In the genomic region with DNA sequence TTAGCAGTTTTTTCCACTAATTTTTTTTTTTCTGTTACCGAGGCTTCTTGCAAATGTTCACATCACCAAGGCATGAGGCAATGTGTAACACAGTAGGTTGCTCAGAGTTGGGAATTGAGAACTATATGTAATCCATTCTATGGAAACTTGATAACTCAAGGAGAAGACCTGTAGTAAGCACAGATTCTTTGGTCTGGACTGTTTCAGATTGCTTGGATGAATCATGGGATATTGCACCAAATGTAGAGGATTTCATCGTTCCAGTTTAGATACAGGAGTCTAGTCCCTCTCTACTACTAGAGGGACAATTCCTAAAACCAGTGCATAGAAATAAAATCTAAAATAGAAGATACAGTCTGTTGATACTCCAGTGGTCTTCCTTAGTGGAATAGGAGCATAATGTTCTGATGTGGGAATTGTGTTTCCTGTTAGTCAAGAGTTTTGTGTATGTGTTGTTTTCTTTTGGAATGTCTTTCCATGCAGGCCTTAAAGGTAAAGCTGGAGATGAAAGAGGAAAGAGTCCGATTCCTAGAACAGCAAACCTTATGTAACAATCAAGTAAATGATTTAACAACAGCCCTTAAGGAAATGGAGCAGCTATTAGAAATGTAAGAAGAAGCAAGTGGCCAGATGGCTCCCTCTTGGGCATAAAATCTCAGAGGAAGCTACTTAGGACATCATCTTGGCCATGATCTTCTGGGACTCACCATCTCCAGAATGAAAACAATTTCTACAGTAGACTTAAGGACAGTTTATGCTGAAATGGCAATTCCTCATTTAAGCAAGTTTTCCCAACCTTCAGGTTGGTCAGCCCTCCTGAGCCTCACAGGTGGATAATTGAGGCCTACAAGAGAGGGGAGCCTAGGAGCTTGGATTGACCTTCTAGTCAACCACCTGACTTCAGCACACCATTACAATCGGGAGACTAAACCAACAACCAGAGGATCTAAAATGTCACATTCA, we compare ENCODE assay signal across 30 cellular contexts. TPM values are rescaled to one million over a fixed set of nuclear protein-coding genes. Genes with fewer than 3 reads are reported as not detected.
DNase-seq lines count a peak whose midpoint lies in the region; ATAC-seq, FAIRE-seq and TF ChIP-seq lines count a peak whose summit lies in the region.
"Had no signal": no experiment of that assay in that cellular context is flagged by ENCODE, and none has a peak within 500 bp of the region (broad histone marks: within the 10 kb centered on the region; RNA-seq: fewer than 3 reads in every experiment).

No MANE protein-coding gene starts in this region.

- no peaks in the 10 kb centered on the region for H3K9me3 ChIP-seq in A549
- H3K9me3 ChIP-seq in HCT116 (ENCODE audit: control insufficient read depth in 1 of 2, insufficient read depth in 1 of 2, low read depth in 1 of 2, low read length in 2 of 2) = no peaks in the 10 kb centered on the region
- no peaks in the 10 kb centered on the region for H3K9me3 ChIP-seq in GM12878 (replicated peaks; ENCODE audit: control insufficient read depth, insufficient read depth, low read length)
- H3K9me3 ChIP-seq: ovary had no signal

- POLR2A ChIA-PET in A549 (lab: Yijun Ruan, JAX) (no interaction called here), HCT116 (lab: Charles Lee) (no interaction called here), GM12878 (lab: Charles Lee) (no interaction called here)

- H3K79me2 ChIP-seq in HCT116 (ENCODE audit: insufficient read depth, low read length) (no peaks in the 10 kb centered on the region), GM12878 (ENCODE audit: control insufficient read depth, insufficient read depth, low read length) (no peaks in the 10 kb centered on the region)

- ATAC-seq in A549 (no peak), HCT116 (no peak), GM12878 (no peak), HG03139 (IDR thresholded peaks at IDR 0.05; ENCODE audit: unreplicated experiment) (no peak), HG02852 (IDR thresholded peaks at IDR 0.05; ENCODE audit: unreplicated experiment) (no peak), HG02870 (IDR thresholded peaks at IDR 0.05; ENCODE audit: unreplicated experiment) (no peak)
- ATAC-seq: activated T-cell treated with anti-CD3 and anti-CD28 coated beads, Interleukin-2, amount 50 U/mL, for 72 hours; left lobe of liver; naive thymus-derived CD8-positive, alpha-beta T cell; right cardiac atrium had no signal

- H3K27ac ChIP-seq in A549 = peak overlapping the region; percentile 8 to 15; a peak in 1 of 6 replicates
- H3K27ac ChIP-seq in HCT116 (ENCODE audit: low read depth, low read length) = no peak overlapping the region
- H3K27ac ChIP-seq in GM12878 (ENCODE audit: control insufficient read depth, insufficient read depth) = no peak overlapping the region
- H3K27ac ChIP-seq: KMS-11, ovary had no signal

- H4K20me1 ChIP-seq in HCT116 (ENCODE audit: insufficient read depth) (no peaks in the 10 kb centered on the region), GM12878 (ENCODE audit: control insufficient read depth, insufficient read depth) (no peaks in the 10 kb centered on the region)

- no peak for TF ChIP-seq EP300 in A549 (IDR thresholded peaks at IDR 0.05)
- TF ChIP-seq EP300 in GM12878 (IDR thresholded peaks at IDR 0.05; ENCODE audit: borderline replicate concordance in 1 of 2, control insufficient read depth in 1 of 2, low read depth in 2 of 2, low read length in 2 of 2) = no peak

- BruUV-seq in HCT116 (replicated peaks; lab: Mats Ljungman, UMichigan) (TSS peak; percentile 21), GM12878 (replicated peaks; lab: Mats Ljungman, UMichigan) (TSS peak; percentile 68)

- H3K4me2 ChIP-seq in A549 (no peak overlapping the region), HCT116 (ENCODE audit: low read length) (no peak overlapping the region), GM12878 (ENCODE audit: control insufficient read depth, insufficient read depth) (no peak overlapping the region)
- H3K4me2 ChIP-seq: KMS-11 had no signal

- intact Hi-C loops in HCT116 (cut with micrococcal nuclease) (no loop called here), GM12878 (cut with micrococcal nuclease; ENCODE audit: unreplicated experiment) (no loop called here)

- SMC1A ChIA-PET in GM12878 (lab: Charles Lee; ENCODE audit: uncharacterized antibody, unreplicated experiment) = interaction anchor here (0.6 to 0.8 kb wide), 2 partner anchors 12 to 987 kb away, joined by 3 to 4 read pairs; a partner anchor contains a TSS

- TF ChIP-seq RAD21 in A549 (conservative IDR thresholded peaks at IDR 0.05 in 1 of 2, IDR thresholded peaks at IDR 0.05 in 1 of 2) = no peak
- TF ChIP-seq RAD21 in HCT116 (IDR thresholded peaks at IDR 0.05; ENCODE audit: low read depth) = no peak
- no peak for TF ChIP-seq RAD21 in GM12878 (IDR thresholded peaks at IDR 0.05; ENCODE audit: insufficient read depth, low read depth, low read length)

- TF ChIP-seq POLR2A in A549 (IDR thresholded peaks at IDR 0.05; ENCODE audit: low read length) = no peak
- no peak for TF ChIP-seq POLR2A in HCT116 (IDR thresholded peaks at IDR 0.05; ENCODE audit: borderline replicate concordance, extremely low read depth, insufficient read depth, insufficient read length)
- no peak for TF ChIP-seq POLR2A in GM12878 (IDR thresholded peaks at IDR 0.05; ENCODE audit: low read depth, low read length)

- no peak for FAIRE-seq in A549 (lab: Jason Lieb, UNC)
- no peak for FAIRE-seq in GM12878 (lab: Jason Lieb, UNC)
- FAIRE-seq: astrocyte, D721Med had no signal

- no peak overlapping the region for H3K9ac ChIP-seq in HCT116 (ENCODE audit: low read length)
- H3K9ac ChIP-seq in GM12878 (ENCODE audit: control insufficient read depth, insufficient read depth, low read length) = no peak overlapping the region
- H3K9ac ChIP-seq: KMS-11 had no signal

- H3K4me1 ChIP-seq in A549 (peaks cover 4% of the 10 kb centered on the region; the same call in 1 of the 3 replicates), HCT116 (ENCODE audit: control insufficient read depth in 1 of 2, insufficient read depth in 2 of 2, low read length in 2 of 2) (no peaks in the 10 kb centered on the region), GM12878 (ENCODE audit: control insufficient read depth, insufficient read depth, low read length) (no peaks in the 10 kb centered on the region)

- H3K27me3 ChIP-seq in HCT116 (ENCODE audit: insufficient read depth, low read length) (no peaks in the 10 kb centered on the region), GM12878 (replicated peaks in 1 of 2; ENCODE audit: control insufficient read depth in 2 of 2, insufficient read depth in 2 of 2, low read length in 1 of 2) (no peaks in the 10 kb centered on the region)
- H3K27me3 ChIP-seq: ovary had no signal

- no peak overlapping the region for H2AFZ ChIP-seq in HCT116 (ENCODE audit: low read depth, low read length, poor library complexity, severe bottlenecking)
- H2AFZ ChIP-seq in GM12878 (ENCODE audit: control insufficient read depth, low read depth, low read length) = no peak overlapping the region

- no peak overlapping the region for H3K4me3 ChIP-seq in A549
- no peak overlapping the region for H3K4me3 ChIP-seq in HCT116 (replicated peaks in 1 of 2; ENCODE audit: low read depth in 1 of 2, low read length in 2 of 2)
- H3K4me3 ChIP-seq in GM12878 = no peak overlapping the region
- H3K4me3 ChIP-seq: ovary had no signal

- in situ Hi-C loops in GM12878 (cut with MboI) = no loop called here

- no peak for TF ChIP-seq CTCF in A549 (IDR thresholded peaks at IDR 0.05)
- TF ChIP-seq CTCF in HCT116 (IDR thresholded peaks at IDR 0.05 in 2 of 3, conservative IDR thresholded peaks at IDR 0.05 in 1 of 3; ENCODE audit: borderline replicate concordance in 1 of 3, insufficient read depth in 1 of 3, low read depth in 2 of 3, low read length in 2 of 3) = no peak
- no peak for TF ChIP-seq CTCF in GM12878 (IDR thresholded peaks at IDR 0.05 in 2 of 3, conservative IDR thresholded peaks at IDR 0.05 in 1 of 3; ENCODE audit: control insufficient read depth in 2 of 3, extremely low read depth in 1 of 3, insufficient read depth in 1 of 3, low read depth in 3 of 3, low read length in 3 of 3)

- CTCF ChIA-PET in A549 (lab: Yijun Ruan, JAX) = interaction anchor here (0.9 kb wide), 1 partner anchor 15 kb away, joined by 3 read pairs; no protein-coding TSS in a partner anchor
- CTCF ChIA-PET in HCT116 (lab: Charles Lee) = no interaction called here
- CTCF ChIA-PET in GM12878 (lab: Yijun Ruan, JAX) = interaction anchor here (1.3 kb wide), 1 partner anchor 9 kb away, joined by 3 read pairs; no protein-coding TSS in a partner anchor

- H3K36me3 ChIP-seq in HCT116 (ENCODE audit: control insufficient read depth in 1 of 2, insufficient read depth in 2 of 2, low read length in 2 of 2) = peaks cover 40 to 42% of the 10 kb centered on the region in 2 experiments
- peaks cover 6 to 13% of the 10 kb centered on the region in 2 experiments; a peak in 3 of 4 replicates for H3K36me3 ChIP-seq in GM12878 (ENCODE audit: control insufficient read depth in 2 of 2, insufficient read depth in 2 of 2, low read length in 1 of 2)
- H3K36me3 ChIP-seq: ovary had no signal

- WGBS in A549 (ENCODE audit: missing lambda C conversion rate) = 85% methylated on average over 4 of the region's 4 CpGs
- WGBS in GM12878 (ENCODE audit: insufficient coverage, insufficient replicate concordance, low lambda C conversion rate, missing lambda C conversion rate) = 96% methylated on average over 4 of the region's 4 CpGs

- H3K9me2 ChIP-seq in HCT116 (ENCODE audit: insufficient read depth) = no peaks in the 10 kb centered on the region

- RAD21 ChIA-PET in HCT116 (lab: Charles Lee; ENCODE audit: low non-redundant PET in 1 of 2, low total read pairs in 2 of 2, uncharacterized antibody in 2 of 2, unreplicated experiment in 2 of 2) = no interaction called here
- RAD21 ChIA-PET in GM12878 (lab: Charles Lee; ENCODE audit: unreplicated experiment) = no interaction called here

- no peak for DNase-seq in A549 (ENCODE audit: low read depth in 1 of 2, low spot score in 1 of 2)
- no peak for DNase-seq in HCT116 (ENCODE audit: low read depth, low spot score)
- no peak for DNase-seq in GM12878 (ENCODE audit: low read depth, low spot score)
- DNase-seq in fibroblast of the conjunctiva (ENCODE audit: low read depth) = peak; percentile 28
- DNase-seq in T-helper 1 cell = no peak
- DNase-seq: activated CD4-positive, alpha-beta T cell treated with anti-CD3 and anti-CD28 coated beads for 1 hour; activated naive CD4-positive, alpha-beta T cell treated with anti-CD3 and anti-CD28 coated beads, Interleukin-2, amount 10 ng/mL, durations not matched to agents 7 days and 5 days; activated T-cell treated with anti-CD3 and anti-CD28 coated beads, Interleukin-2, amount 50 U/mL, for 72 hours; EL; HCEC 1CT; MV-4-11; naive thymus-derived CD8-positive, alpha-beta T cell; NCI-H1694; NCI-H2171 treated with DMSO at 0.1 percent for 48 hours; NCI-H526 treated with DMSO at 0.1 percent for 48 hours; ovary; right cardiac atrium; Right ventricle myocardium superior; substantia nigra; SW 1271 had no signal

RNA-seq across cellular contexts. Expression of a gene that starts 10.7 kb away (rescaled TPM):
- 41.2 and 50.3 TPM in 2 replicates for polyA plus RNA-seq in A549 (2011; rRNA removed)
- polyA plus RNA-seq in A549 (2012; cell fraction: cytosol; rRNA removed) = 23.9 and 25.0 TPM in 2 replicates
- 12.3 and 14.0 TPM in 2 replicates for polyA plus RNA-seq in A549 (2012; cell fraction: nucleus; rRNA removed)
- 45.0 to 52.6 TPM (median 48.0 TPM) in 3 replicates for polyA plus RNA-seq in A549 (2017; fragmentation: RNase III; extraction: RNeasy Plus Mini Kit Qiagen cat#74134 plus additional on column Dnase treatment)
- polyA minus RNA-seq in A549 (2011; rRNA and poly(A)+ RNA removed) = 26.1 and 32.3 TPM in 2 replicates
- total RNA-seq in HCT116 (2021; ENCODE audit: unreplicated experiment) = 84.1 TPM
- 66.4 and 98.7 TPM in 2 replicates for polyA plus RNA-seq in HCT116 (2012)
- 36.3 and 44.8 TPM in 2 replicates for total RNA-seq in GM12878 (2013; cell fraction: nucleolus; rRNA removed)
- total RNA-seq in GM12878 (2014; rRNA removed) = 50.3 and 51.7 TPM in 2 replicates
- total RNA-seq in GM12878 (2014; rRNA removed; fragmentation: Illumina TruSeq; extraction: Trizol) = 63.4 and 72.1 TPM in 2 replicates
- 38.1 and 39.4 TPM in 2 replicates for total RNA-seq in GM12878 (2021)
- 13.4 TPM for polyA plus RNA-seq in GM12878 (2011; ENCODE audit: low read depth)
- 35.5 and 51.2 TPM in 2 replicates for polyA plus RNA-seq in GM12878 (2011; rRNA removed)
- polyA plus RNA-seq in GM12878 (2011; cell fraction: cytosol; rRNA removed) = 19.7 and 20.1 TPM in 2 replicates
- polyA plus RNA-seq in GM12878 (2011; cell fraction: nucleus; rRNA removed) = 17.5 and 24.4 TPM in 2 replicates
- 13.8 and 20.9 TPM in 2 replicates for polyA plus RNA-seq in GM12878 (2012)
- polyA plus RNA-seq in GM12878 (2014; fragmentation: Illumina TruSeq; extraction: Trizol) = 57.5 and 60.4 TPM in 2 replicates
- 10 to 100 TPM; 30.3 to 37.3 TPM for polyA plus RNA-seq in GM12878 (2014; fragmentation: Nextera tagmentation; extraction: Ambion mirVana)
- polyA plus RNA-seq in GM12878 (2014; rRNA removed) = 41.8 and 42.6 TPM in 2 replicates
- 10 to 100 TPM; 63.3 to 64.5 TPM for polyA plus RNA-seq in GM12878 (2016; fragmentation: Nextera tagmentation; extraction: Ambion mirVana)
- 38.5 and 53.4 TPM in 2 replicates for polyA minus RNA-seq in GM12878 (2011; rRNA and poly(A)+ RNA removed)
- 8.0 and 16.4 TPM in 2 replicates for polyA minus RNA-seq in GM12878 (2011; cell fraction: cytosol; rRNA and poly(A)+ RNA removed)
- 9.8 and 16.9 TPM in 2 replicates for polyA minus RNA-seq in GM12878 (2011; cell fraction: nucleus; rRNA and poly(A)+ RNA removed)

RNA-seq across cellular contexts. Expression of a gene that starts 12.3 kb away (rescaled TPM):
- polyA plus RNA-seq in A549 (2011; rRNA removed) (10.2 and 14.8 TPM in 2 replicates), A549 (2017; fragmentation: RNase III; extraction: RNeasy Plus Mini Kit Qiagen cat#74134 plus additional on column Dnase treatment) (12.4 to 13.0 TPM (median 12.6 TPM) in 3 replicates), GM12878 (2011; rRNA removed) (50.4 and 50.8 TPM in 2 replicates), GM12878 (2014; fragmentation: Illumina TruSeq; extraction: Trizol) (40.5 and 40.6 TPM in 2 replicates), GM12878 (2014; fragmentation: Nextera tagmentation; extraction: Ambion mirVana) (1 to 10 TPM; 5.3 to 8.2 TPM), GM12878 (2014; rRNA removed) (51.3 and 55.2 TPM in 2 replicates), GM12878 (2016; fragmentation: Nextera tagmentation; extraction: Ambion mirVana) (10 to 100 TPM; 57.7 to 59.8 TPM)
- polyA plus RNA-seq in A549 (2012; cell fraction: cytosol; rRNA removed) = 12.3 and 16.3 TPM in 2 replicates
- polyA plus RNA-seq in A549 (2012; cell fraction: nucleus; rRNA removed) = 20.3 and 20.5 TPM in 2 replicates
- 12.5 and 13.2 TPM in 2 replicates for polyA minus RNA-seq in A549 (2011; rRNA and poly(A)+ RNA removed)
- total RNA-seq in HCT116 (2021; ENCODE audit: unreplicated experiment) (65.6 TPM), GM12878 (2014; rRNA removed) (31.4 and 32.5 TPM in 2 replicates), GM12878 (2014; rRNA removed; fragmentation: Illumina TruSeq; extraction: Trizol) (23.3 and 25.3 TPM in 2 replicates), GM12878 (2021) (49.2 and 51.7 TPM in 2 replicates)
- 45.5 and 50.0 TPM in 2 replicates for polyA plus RNA-seq in HCT116 (2012)
- total RNA-seq in GM12878 (2013; cell fraction: nucleolus; rRNA removed) = 115 and 119 TPM in 2 replicates
- 12.5 TPM for polyA plus RNA-seq in GM12878 (2011; ENCODE audit: low read depth)
- 71.6 and 81.3 TPM in 2 replicates for polyA plus RNA-seq in GM12878 (2011; cell fraction: cytosol; rRNA removed)
- polyA plus RNA-seq in GM12878 (2011; cell fraction: nucleus; rRNA removed) = 60.5 and 63.6 TPM in 2 replicates
- 23.5 and 29.0 TPM in 2 replicates for polyA plus RNA-seq in GM12878 (2012)
- polyA minus RNA-seq in GM12878 (2011; rRNA and poly(A)+ RNA removed) = 52.2 and 73.8 TPM in 2 replicates
- polyA minus RNA-seq in GM12878 (2011; cell fraction: cytosol; rRNA and poly(A)+ RNA removed) = 15.2 and 20.0 TPM in 2 replicates
- 34.6 and 52.5 TPM in 2 replicates for polyA minus RNA-seq in GM12878 (2011; cell fraction: nucleus; rRNA and poly(A)+ RNA removed)

RNA-seq across cellular contexts. Expression of a gene that starts 35.2 kb away (rescaled TPM):
- polyA plus RNA-seq in A549 (2011; rRNA removed) = 0.26 and 0.52 TPM in 2 replicates
- polyA plus RNA-seq in A549 (2012; cell fraction: cytosol; rRNA removed) = 0.11 and 0.22 TPM in 2 replicates
- 0.27 and 0.46 TPM in 2 replicates for polyA plus RNA-seq in A549 (2012; cell fraction: nucleus; rRNA removed)
- polyA plus RNA-seq in A549 (2017; fragmentation: RNase III; extraction: RNeasy Plus Mini Kit Qiagen cat#74134 plus additional on column Dnase treatment) = 0.39 to 0.82 TPM (median 0.56 TPM) in 3 replicates
- 0.17 and 0.39 TPM in 2 replicates for polyA minus RNA-seq in A549 (2011; rRNA and poly(A)+ RNA removed)
- 3.3 TPM for total RNA-seq in HCT116 (2021; ENCODE audit: unreplicated experiment)
- 1.2 and 1.9 TPM in 2 replicates for polyA plus RNA-seq in HCT116 (2012)
- not detected in 2 replicates for total RNA-seq in GM12878 (2013; cell fraction: nucleolus; rRNA removed)
- not detected in 2 replicates for total RNA-seq in GM12878 (2014; rRNA removed)
- not detected in 2 replicates for total RNA-seq in GM12878 (2014; rRNA removed; fragmentation: Illumina TruSeq; extraction: Trizol)
- total RNA-seq in GM12878 (2021) = not detected in 2 replicates
- polyA plus RNA-seq in GM12878 (2011; ENCODE audit: low read depth) = 0.01 TPM
- not detected in 2 replicates for polyA plus RNA-seq in GM12878 (2011; rRNA removed)
- not detected in 2 replicates for polyA plus RNA-seq in GM12878 (2011; cell fraction: cytosol; rRNA removed)
- 0.01 TPM in 1 of 2 replicates, not detected in the other for polyA plus RNA-seq in GM12878 (2011; cell fraction: nucleus; rRNA removed)
- 0.01 and 0.25 TPM in 2 replicates for polyA plus RNA-seq in GM12878 (2012)
- polyA plus RNA-seq in GM12878 (2014; fragmentation: Illumina TruSeq; extraction: Trizol) = 0.03 TPM in 1 of 2 replicates, not detected in the other
- polyA plus RNA-seq in GM12878 (2014; fragmentation: Nextera tagmentation; extraction: Ambion mirVana) = under 1 TPM; under 0.01 to 0.20 TPM
- polyA plus RNA-seq in GM12878 (2014; rRNA removed) = 0.01 TPM in 1 of 2 replicates, not detected in the other
- polyA plus RNA-seq in GM12878 (2016; fragmentation: Nextera tagmentation; extraction: Ambion mirVana) = under 1 TPM in 1 of 2 experiments, not detected in 1; 0.12 TPM
- polyA minus RNA-seq in GM12878 (2011; rRNA and poly(A)+ RNA removed) = under 0.01 TPM in 1 of 2 replicates, not detected in the other
- polyA minus RNA-seq in GM12878 (2011; cell fraction: cytosol; rRNA and poly(A)+ RNA removed) = not detected in 2 replicates
- not detected in 2 replicates for polyA minus RNA-seq in GM12878 (2011; cell fraction: nucleus; rRNA and poly(A)+ RNA removed)

RNA-seq across cellular contexts. Expression of a gene that starts 42.4 kb away (rescaled TPM):
- polyA plus RNA-seq in A549 (2011; rRNA removed) = not detected in 2 replicates
- not detected in 2 replicates for polyA plus RNA-seq in A549 (2012; cell fraction: cytosol; rRNA removed)
- not detected in 2 replicates for polyA plus RNA-seq in A549 (2012; cell fraction: nucleus; rRNA removed)
- not detected in 3 replicates for polyA plus RNA-seq in A549 (2017; fragmentation: RNase III; extraction: RNeasy Plus Mini Kit Qiagen cat#74134 plus additional on column Dnase treatment)
- polyA minus RNA-seq in A549 (2011; rRNA and poly(A)+ RNA removed) = not detected in 2 replicates
- 0.61 TPM for total RNA-seq in HCT116 (2021; ENCODE audit: unreplicated experiment)
- not detected in 2 replicates for polyA plus RNA-seq in HCT116 (2012)
- not detected in 2 replicates for total RNA-seq in GM12878 (2013; cell fraction: nucleolus; rRNA removed)
- total RNA-seq in GM12878 (2014; rRNA removed) = not detected in 2 replicates
- not detected in 2 replicates for total RNA-seq in GM12878 (2014; rRNA removed; fragmentation: Illumina TruSeq; extraction: Trizol)
- total RNA-seq in GM12878 (2021) = not detected in 2 replicates
- not detected for polyA plus RNA-seq in GM12878 (2011; ENCODE audit: low read depth)
- polyA plus RNA-seq in GM12878 (2011; rRNA removed) = not detected in 2 replicates
- not detected in 2 replicates for polyA plus RNA-seq in GM12878 (2011; cell fraction: cytosol; rRNA removed)
- polyA plus RNA-seq in GM12878 (2011; cell fraction: nucleus; rRNA removed) = not detected in 2 replicates
- not detected in 2 replicates for polyA plus RNA-seq in GM12878 (2012)
- polyA plus RNA-seq in GM12878 (2014; fragmentation: Illumina TruSeq; extraction: Trizol) = not detected in 2 replicates
- not detected for polyA plus RNA-seq in GM12878 (2014; fragmentation: Nextera tagmentation; extraction: Ambion mirVana)
- polyA plus RNA-seq in GM12878 (2014; rRNA removed) = not detected in 2 replicates
- not detected for polyA plus RNA-seq in GM12878 (2016; fragmentation: Nextera tagmentation; extraction: Ambion mirVana)
- polyA minus RNA-seq in GM12878 (2011; rRNA and poly(A)+ RNA removed) = not detected in 2 replicates
- not detected in 2 replicates for polyA minus RNA-seq in GM12878 (2011; cell fraction: cytosol; rRNA and poly(A)+ RNA removed)
- polyA minus RNA-seq in GM12878 (2011; cell fraction: nucleus; rRNA and poly(A)+ RNA removed) = not detected in 2 replicates
- total RNA-seq: activated CD8-positive, alpha-beta memory T cell treated with anti-CD3 and anti-CD28 coated beads for 36 hours; activated T-cell treated with anti-CD3 and anti-CD28 coated beads, Interleukin-2, amount 50 U/mL, for 72 hours; astrocyte; left lobe of liver; naive thymus-derived CD8-positive, alpha-beta T cell; right cardiac atrium; Right ventricle myocardium superior; urinary bladder had no signal
- polyA plus RNA-seq: CD14-positive monocyte; naive thymus-derived CD8-positive, alpha-beta T cell; right cardiac atrium had no signal

RNA-seq across cellular contexts. Expression of a gene that starts 47.5 kb away (rescaled TPM):
- 2.3 and 2.8 TPM in 2 replicates for polyA plus RNA-seq in A549 (2011; rRNA removed)
- 3.7 and 4.5 TPM in 2 replicates for polyA plus RNA-seq in A549 (2012; cell fraction: cytosol; rRNA removed)
- 10.4 and 10.7 TPM in 2 replicates for polyA plus RNA-seq in A549 (2012; cell fraction: nucleus; rRNA removed)
- 10.1 to 11.1 TPM (median 10.9 TPM) in 3 replicates for polyA plus RNA-seq in A549 (2017; fragmentation: RNase III; extraction: RNeasy Plus Mini Kit Qiagen cat#74134 plus additional on column Dnase treatment)
- 2.7 and 3.5 TPM in 2 replicates for polyA minus RNA-seq in A549 (2011; rRNA and poly(A)+ RNA removed)
- total RNA-seq in HCT116 (2021; ENCODE audit: unreplicated experiment) = 25.0 TPM
- polyA plus RNA-seq in HCT116 (2012) = 18.0 and 18.8 TPM in 2 replicates
- total RNA-seq in GM12878 (2013; cell fraction: nucleolus; rRNA removed) = 23.1 and 25.6 TPM in 2 replicates
- 9.0 and 11.7 TPM in 2 replicates for total RNA-seq in GM12878 (2014; rRNA removed)
- 5.1 and 6.0 TPM in 2 replicates for total RNA-seq in GM12878 (2014; rRNA removed; fragmentation: Illumina TruSeq; extraction: Trizol)
- total RNA-seq in GM12878 (2021) = 21.7 and 21.8 TPM in 2 replicates
- polyA plus RNA-seq in GM12878 (2011; ENCODE audit: low read depth) = 7.0 TPM
- 4.5 and 5.6 TPM in 2 replicates for polyA plus RNA-seq in GM12878 (2011; rRNA removed)
- polyA plus RNA-seq in GM12878 (2011; cell fraction: cytosol; rRNA removed) = 6.5 and 7.4 TPM in 2 replicates
- 16.6 and 21.8 TPM in 2 replicates for polyA plus RNA-seq in GM12878 (2011; cell fraction: nucleus; rRNA removed)
- 13.0 and 15.3 TPM in 2 replicates for polyA plus RNA-seq in GM12878 (2012)
- 5.3 and 9.6 TPM in 2 replicates for polyA plus RNA-seq in GM12878 (2014; fragmentation: Illumina TruSeq; extraction: Trizol)
- under 1 TPM; 0.21 to 0.88 TPM for polyA plus RNA-seq in GM12878 (2014; fragmentation: Nextera tagmentation; extraction: Ambion mirVana)
- polyA plus RNA-seq in GM12878 (2014; rRNA removed) = 11.3 and 13.5 TPM in 2 replicates
- polyA plus RNA-seq in GM12878 (2016; fragmentation: Nextera tagmentation; extraction: Ambion mirVana) = 1 to 10 TPM; 1.9 to 2.2 TPM
- polyA minus RNA-seq in GM12878 (2011; rRNA and poly(A)+ RNA removed) = 5.5 and 9.1 TPM in 2 replicates
- polyA minus RNA-seq in GM12878 (2011; cell fraction: cytosol; rRNA and poly(A)+ RNA removed) = 4.4 and 5.9 TPM in 2 replicates
- polyA minus RNA-seq in GM12878 (2011; cell fraction: nucleus; rRNA and poly(A)+ RNA removed) = 4.8 and 8.2 TPM in 2 replicates

Comparison
In these comparisons a context has a peak if more than half of its experiments do, and no peak if none do; other contexts are left out.
1. H3K27ac ChIP-seq: peak in A549 (2 of 2); none in HCT116 (single experiment) and GM12878 (single experiment).